ENCODE assay signal across 9 cellular contexts in the genomic region with DNA sequence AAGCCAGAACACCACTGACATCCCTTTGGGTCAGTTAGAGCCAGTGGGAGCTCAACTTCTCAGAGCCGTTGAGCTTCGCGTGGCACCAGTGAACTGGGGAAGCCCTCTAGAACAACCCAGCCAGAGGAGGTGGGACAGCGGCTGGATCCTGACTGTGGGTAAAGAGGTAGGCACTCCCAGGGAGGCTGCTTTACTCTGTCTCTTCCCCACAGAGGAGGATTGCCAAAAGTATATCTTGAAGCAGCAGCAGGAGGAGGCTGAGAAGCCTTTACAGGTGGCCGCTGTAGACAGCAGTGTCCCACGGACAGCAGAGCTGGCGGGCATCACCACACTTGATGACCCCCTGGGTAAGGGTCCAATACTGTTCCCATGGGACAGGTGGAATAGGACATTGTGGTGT. TPM values are rescaled to one million over a fixed set of nuclear protein-coding genes. Genes with fewer than 3 reads are reported as not detected.
DNase-seq lines count a peak whose midpoint lies in the region; ATAC-seq and TF ChIP-seq lines count a peak whose summit lies in the region.
"Had no signal": no experiment of that assay in that cellular context is flagged by ENCODE, and none has a peak within 500 bp of the region (broad histone marks: within the 10 kb centered on the region; RNA-seq: fewer than 3 reads in every experiment).

No MANE protein-coding gene starts in this region.

- H3K9me3 ChIP-seq in NT2/D1 (ENCODE audit: insufficient read depth, low read length) = no peaks in the 10 kb centered on the region
- no peaks in the 10 kb centered on the region for H3K9me3 ChIP-seq in neutrophil

- ATAC-seq in HG02571 (IDR thresholded peaks at IDR 0.05; ENCODE audit: unreplicated experiment) = no peak
- ATAC-seq in HG03025 (IDR thresholded peaks at IDR 0.05; ENCODE audit: low FRiP score, unreplicated experiment) = no peak
- no peak for ATAC-seq in GM18909 (IDR thresholded peaks at IDR 0.05; ENCODE audit: poor library complexity, unreplicated experiment)

- peaks cover 0 to 1% (median 0%) of the 10 kb centered on the region in 7 donors for H3K9me3 Mint-ChIP-seq in CD14-positive monocyte
- no peaks in the 10 kb centered on the region for H3K9me3 Mint-ChIP-seq in endothelial cell (ENCODE audit: unreplicated experiment)

- H3K27me3 Mint-ChIP-seq in CD14-positive monocyte (ENCODE audit: low read depth in 3 of 3) (peaks cover 0 to 2% (median 0%) of the 10 kb centered on the region in 3 donors), endothelial cell (ENCODE audit: unreplicated experiment) (peaks cover 14% of the 10 kb centered on the region)

- peaks cover 32 to 46% of the 10 kb centered on the region in 2 donors for H3K36me3 Mint-ChIP-seq in CD14-positive monocyte
- H3K36me3 Mint-ChIP-seq in endothelial cell (ENCODE audit: low read depth, unreplicated experiment) = peaks cover 17% of the 10 kb centered on the region

- no peak overlapping the region for H3K4me3 ChIP-seq in NT2/D1 (ENCODE audit: insufficient read length, low read depth)
- peak overlapping the region; percentile 88 to 97 for H3K4me3 ChIP-seq in neutrophil (ENCODE audit: low read depth in 1 of 2, low read length in 1 of 2)

- H3K4me1 Mint-ChIP-seq in CD14-positive monocyte = peaks cover 66% of the 10 kb centered on the region
- H3K4me1 Mint-ChIP-seq in endothelial cell (ENCODE audit: unreplicated experiment) = peaks cover 34% of the 10 kb centered on the region

- H3K27ac Mint-ChIP-seq in CD14-positive monocyte (peak overlapping the region in 6 of 7 donors; percentile 97 to 100 (median 99)), endothelial cell (ENCODE audit: unreplicated experiment) (no peak overlapping the region)

- H3K9ac ChIP-seq in NT2/D1 (ENCODE audit: insufficient read length, low read depth) = peak overlapping the region; percentile 95

- H3K4me1 ChIP-seq in NT2/D1 (ENCODE audit: insufficient read depth, insufficient read length) (peaks cover 14% of the 10 kb centered on the region), neutrophil (ENCODE audit: control insufficient read depth in 1 of 2, insufficient read depth in 1 of 2, low read depth in 1 of 2, low read length in 1 of 2) (peaks cover 54 to 81% of the 10 kb centered on the region in 2 experiments)

- TF ChIP-seq CTCF in CD14-positive monocyte (IDR thresholded peaks at IDR 0.05) (no peak), endothelial cell (IDR thresholded peaks at IDR 0.05; ENCODE audit: unreplicated experiment) (no peak), neutrophil (IDR thresholded peaks at IDR 0.05) (no peak)

- peak overlapping the region; percentile 95 to 99 for H3K4me3 Mint-ChIP-seq in CD14-positive monocyte
- H3K4me3 Mint-ChIP-seq in endothelial cell (ENCODE audit: unreplicated experiment) = peak overlapping the region; percentile 95

- peak overlapping the region; percentile 94 for H3K27ac ChIP-seq in neutrophil

- H3K27me3 ChIP-seq in NT2/D1 (ENCODE audit: insufficient read depth, insufficient read length) (peaks cover 27% of the 10 kb centered on the region), neutrophil (no peaks in the 10 kb centered on the region)

- DNase-seq in CD14-positive monocyte (ENCODE audit: low spot score) = no peak
- DNase-seq in NT2/D1 (ENCODE audit: low read depth, low spot score) = no peak
- DNase-seq in endothelial cell (ENCODE audit: low spot score) = no peak
- no peak for DNase-seq in NCI-H1092 (lab: John Stamatoyannopoulos, UW)
- DNase-seq: effector CD4-positive, alpha-beta T cell had no signal

- H3K36me3 ChIP-seq in NT2/D1 (ENCODE audit: insufficient read depth, insufficient read length, low read length) (peaks cover 26% of the 10 kb centered on the region), neutrophil (peaks cover 38% of the 10 kb centered on the region)

- intact Hi-C loops in CD14-positive monocyte (cut with micrococcal nuclease) = loop anchor here (2.0 to 10.0 kb wide), 4 partner anchors 25 to 205 kb away; partner anchors contain the start of genes OXSR1 (in 1 of the 2) and XYLB (in 1 of the 2)

RNA-seq across cellular contexts. Expression of gene MYD88, which starts 1.2 kb away (rescaled TPM):
- 100 to 1,000 TPM; 398 to 427 TPM for polyA plus RNA-seq in CD14-positive monocyte
- total RNA-seq in endothelial cell (ENCODE audit: unreplicated experiment) = 51.0 TPM

RNA-seq across cellular contexts. Expression of gene ACAA1, which starts 2.7 kb away (rescaled TPM):
- polyA plus RNA-seq in CD14-positive monocyte = 100 to 1,000 TPM; 123 to 133 TPM
- total RNA-seq in endothelial cell (ENCODE audit: unreplicated experiment) = 71.9 TPM

RNA-seq across cellular contexts. Expression of gene OXSR1, which starts 25.7 kb away (rescaled TPM):
- polyA plus RNA-seq in CD14-positive monocyte = 10 to 100 TPM in 1 of 2 donors, 1 to 10 TPM in 1; 9.4 to 12.3 TPM
- total RNA-seq in endothelial cell (ENCODE audit: unreplicated experiment) = 36.0 TPM
